In genomic region chr5:172315599-172316531, GRCh38 we compare ENCODE assay signal across 1 cellular context.
TF ChIP-seq lines count a peak whose summit lies in the region.

No MANE protein-coding gene starts in this region.

TF ChIP-seq in A549, 52 proteins besides CTCF, POLR2A, EP300 and RAD21 (continued from another document):
- TF ChIP-seq E2F6 (IDR thresholded peaks at IDR 0.05; ENCODE audit: borderline replicate concordance, low read depth) (no peak), PHF8 (IDR thresholded peaks at IDR 0.05; ENCODE audit: borderline replicate concordance, low read depth) (no peak), FOSL2 (IDR thresholded peaks at IDR 0.05) (no peak), FOSL2 (CRISPR knock-in tag; IDR thresholded peaks at IDR 0.05) (no peak), PBX3 (IDR thresholded peaks at IDR 0.05) (no peak), FOXS1 (CRISPR knock-in tag; IDR thresholded peaks at IDR 0.05) (no peak), SREBF2 (IDR thresholded peaks at IDR 0.05) (no peak), SMC3 (IDR thresholded peaks at IDR 0.05) (no peak), ESRRA (IDR thresholded peaks at IDR 0.05; ENCODE audit: borderline replicate concordance, low read length) (no peak), HMGXB4 (CRISPR knock-in tag; IDR thresholded peaks at IDR 0.05; ENCODE audit: borderline replicate concordance) (no peak), HOXB5 (CRISPR knock-in tag; IDR thresholded peaks at IDR 0.05) (no peak), HES2 (IDR thresholded peaks at IDR 0.05) (no peak), HOXA7 (CRISPR knock-in tag; IDR thresholded peaks at IDR 0.05) (no peak), ATOH8 (CRISPR knock-in tag; IDR thresholded peaks at IDR 0.05; ENCODE audit: low read depth) (no peak), REST (IDR thresholded peaks at IDR 0.05) (no peak), KDM1A (IDR thresholded peaks at IDR 0.05; ENCODE audit: low read depth) (no peak), MAFK (IDR thresholded peaks at IDR 0.05; ENCODE audit: partially characterized antibody) (no peak)
